In genomic region chr10:70477661-70478162, GRCh38 we compare ENCODE assay signal across 7 cellular contexts.
A peak's percentile ranks its signal among the peaks of the same experiment; 100 is the strongest.
DNase-seq lines count a peak whose midpoint lies in the region; ATAC-seq and TF ChIP-seq lines count a peak whose summit lies in the region.

No MANE protein-coding gene starts in this region.

- DNase-seq in HK-2 (ENCODE audit: unreplicated experiment) (peak; percentile 49), memory B cell (ENCODE audit: low spot score in 2 of 2) (no peak), epidermal melanocyte (ENCODE audit: insufficient read length, low spot score) (no peak)
- DNase-seq in central memory CD8-positive, alpha-beta T cell (ENCODE audit: low spot score in 2 of 2), result peak; percentile 45 to 60
- peak; percentile 55 for DNase-seq in stimulated activated CD8-positive, alpha-beta memory T cell treated with anti-CD3 and anti-CD28 coated beads, Interleukin-4, amount 100 ng/mL, for 24 hours (ENCODE audit: low read depth)

- H3K9me3 Mint-ChIP-seq in central memory CD8-positive, alpha-beta T cell, result no peaks in the 10 kb centered on the region
- no peaks in the 10 kb centered on the region for H3K9me3 Mint-ChIP-seq in memory B cell

- peak overlapping the region; percentile 47; the same call in 1 of the 2 replicates for H3K27ac ChIP-seq in VCaP

- TF ChIP-seq CTCF in VCaP (conservative IDR thresholded peaks at IDR 0.05), result no peak

- peaks cover 39% of the 10 kb centered on the region for H3K27me3 Mint-ChIP-seq in central memory CD8-positive, alpha-beta T cell
- H3K27me3 Mint-ChIP-seq in memory B cell, result no peaks in the 10 kb centered on the region

- peaks cover 4% of the 10 kb centered on the region for H3K36me3 Mint-ChIP-seq in central memory CD8-positive, alpha-beta T cell (ENCODE audit: insufficient read depth)
- no peaks in the 10 kb centered on the region for H3K36me3 Mint-ChIP-seq in memory B cell

- peak; percentile 88 for ATAC-seq in central memory CD8-positive, alpha-beta T cell (replicated peaks; ENCODE audit: extremely low read depth, poor library complexity, severe bottlenecking)
- ATAC-seq in memory B cell (ENCODE audit: low read depth) (peak; percentile 71), HG03196 (IDR thresholded peaks at IDR 0.05; ENCODE audit: unreplicated experiment) (no peak)

- peak overlapping the region; percentile 80 for H3K4me3 Mint-ChIP-seq in central memory CD8-positive, alpha-beta T cell
- peak overlapping the region; percentile 87 for H3K4me3 Mint-ChIP-seq in memory B cell

- peak overlapping the region; percentile 35 for H3K27ac Mint-ChIP-seq in central memory CD8-positive, alpha-beta T cell (ENCODE audit: low read depth)
- peak overlapping the region; percentile 65 for H3K27ac Mint-ChIP-seq in memory B cell

- H3K4me1 Mint-ChIP-seq in central memory CD8-positive, alpha-beta T cell, result peaks cover 38% of the 10 kb centered on the region
- peaks cover 28% of the 10 kb centered on the region for H3K4me1 Mint-ChIP-seq in memory B cell

Comparison
In these comparisons a context has a peak if more than half of its experiments do, and no peak if none do; other contexts are left out.
1. DNase-seq: peak in HK-2 (single experiment), central memory CD8-positive, alpha-beta T cell (2 of 2) and stimulated activated CD8-positive, alpha-beta memory T cell treated with anti-CD3 and anti-CD28 coated beads, Interleukin-4, amount 100 ng/mL, for 24 hours (single experiment); none in memory B cell (0 of 2) and epidermal melanocyte (single experiment).